ENCODE assay signal across 11 cellular contexts in the genomic region with DNA sequence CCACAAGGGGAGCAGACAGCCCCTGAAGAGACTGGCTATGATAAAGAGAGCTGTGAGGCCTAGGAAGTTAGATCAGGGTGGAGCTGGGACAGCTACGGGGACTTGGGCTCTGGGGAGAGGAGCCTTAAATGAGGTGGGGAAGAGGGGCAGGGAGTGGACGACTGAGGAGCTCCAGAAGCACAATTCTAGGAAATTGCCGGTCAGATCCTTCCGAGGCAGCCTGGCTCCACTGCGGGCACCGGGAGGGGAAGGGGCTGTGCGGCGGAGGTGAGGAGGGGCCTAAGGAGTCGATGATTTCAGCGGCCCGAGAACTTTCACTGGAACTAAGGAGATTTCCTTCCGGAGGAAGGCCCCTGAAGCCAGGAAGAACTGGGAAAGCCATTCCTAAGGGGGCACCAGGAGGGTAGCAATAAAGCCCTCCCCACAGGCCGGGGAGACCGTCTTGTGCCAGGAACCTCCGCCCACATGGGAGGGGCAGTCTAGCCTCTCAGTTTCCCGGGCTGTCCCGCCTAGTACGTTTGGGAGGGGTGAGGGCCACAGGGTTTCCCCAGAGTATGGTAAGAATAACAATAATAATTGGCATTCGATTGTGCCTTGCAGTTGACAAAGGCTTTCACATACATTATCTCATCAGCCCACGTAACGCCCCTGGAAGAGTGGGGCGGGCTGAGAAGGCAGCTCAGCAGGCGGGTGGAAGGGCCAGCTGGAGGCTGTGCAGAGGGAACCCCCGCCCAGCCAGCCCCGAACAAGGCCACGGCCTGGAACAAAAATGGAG. TPM values are rescaled to one million over a fixed set of nuclear protein-coding genes. Genes with fewer than 3 reads are reported as not detected.
A peak's percentile ranks its signal among the peaks of the same experiment; 100 is the strongest.
DNase-seq lines count a peak whose midpoint lies in the region; ATAC-seq, FAIRE-seq and TF ChIP-seq lines count a peak whose summit lies in the region.
"Had no signal": no experiment of that assay in that cellular context is flagged by ENCODE, and none has a peak within 500 bp of the region (broad histone marks: within the 10 kb centered on the region; RNA-seq: fewer than 3 reads in every experiment).

No MANE protein-coding gene starts in this region.

- H3K9ac ChIP-seq in adipocyte (ENCODE audit: low read length): peak overlapping the region; percentile 89

- FAIRE-seq in pancreas (lab: Jason Lieb, UNC): no peak

- H3K27me3 ChIP-seq in adipocyte (replicated peaks; ENCODE audit: control insufficient read depth, insufficient read depth, low read length) (no peaks in the 10 kb centered on the region), pancreas (no peaks in the 10 kb centered on the region)

- H3K36me3 Mint-ChIP-seq in CD14-positive monocyte: no peaks in the 10 kb centered on the region

- peak overlapping the region; percentile 27 to 76 (median 46) for H3K27ac ChIP-seq in pancreas

- TF ChIP-seq CTCF in CD14-positive monocyte (IDR thresholded peaks at IDR 0.05): no peak
- TF ChIP-seq CTCF in pancreas (IDR thresholded peaks at IDR 0.05): no peak

- H3K4me3 ChIP-seq in adipocyte (ENCODE audit: low read length) (peak overlapping the region; percentile 55), pancreas (peak overlapping the region in 1 of 4 donors; percentile 7)

- ATAC-seq in left cardiac atrium: peak; percentile 77 to 88
- peak in 3 of 4 donors; percentile 54 to 73 (median 69) for ATAC-seq in pancreas
- ATAC-seq in GM21423 (IDR thresholded peaks at IDR 0.05; ENCODE audit: unreplicated experiment): no peak

- peak overlapping the region; percentile 76 to 93 for H3K4me3 Mint-ChIP-seq in CD14-positive monocyte

- H3K4me1 ChIP-seq in adipocyte (ENCODE audit: control insufficient read depth, insufficient read depth, low read length): peaks cover 40% of the 10 kb centered on the region
- no peaks in the 10 kb centered on the region for H3K4me1 ChIP-seq in pancreas

- peak overlapping the region in 5 of 7 donors; percentile 25 to 68 (median 60) for H3K27ac Mint-ChIP-seq in CD14-positive monocyte

- peaks cover 0 to 3% (median 0%) of the 10 kb centered on the region in 3 donors for H3K27me3 Mint-ChIP-seq in CD14-positive monocyte (ENCODE audit: low read depth in 3 of 3)

- no peaks in the 10 kb centered on the region for H3K9me3 Mint-ChIP-seq in CD14-positive monocyte

- peaks cover 16% of the 10 kb centered on the region for H3K4me1 Mint-ChIP-seq in CD14-positive monocyte

- WGBS in pancreas, 2 donors: 56 to 62% methylated on average over 26 of the region's 26 CpGs

- intact Hi-C loops in CD14-positive monocyte (cut with micrococcal nuclease) (no loop called here), left cardiac atrium (cut with DNase I) (no loop called here), pancreas (cut with DNase I) (no loop called here)

- H3K9me3 ChIP-seq in adipocyte (ENCODE audit: control insufficient read depth, low read length): no peaks in the 10 kb centered on the region
- no peaks in the 10 kb centered on the region for H3K9me3 ChIP-seq in pancreas

- DNase-seq in CD14-positive monocyte (ENCODE audit: low spot score) (no peak), adipocyte (ENCODE audit: low read depth) (no peak), left cardiac atrium (peak; percentile 92), pancreas (peak in 1 of 6 donors; percentile 16), EL (no peak), NCI-H510A (lab: John Stamatoyannopoulos, UW) (no peak), NCI-H128 (lab: John Stamatoyannopoulos, UW; ENCODE audit: unreplicated experiment) (no peak)
- DNase-seq: effector CD8-positive, alpha-beta T cell had no signal

- H3K36me3 ChIP-seq in adipocyte (ENCODE audit: control insufficient read depth, insufficient read depth, low read length, severe bottlenecking) (peaks cover 7% of the 10 kb centered on the region), pancreas (no peaks in the 10 kb centered on the region)

RNA-seq across cellular contexts. Expression of gene NPR1, which starts 19.6 kb away (rescaled TPM):
- polyA plus RNA-seq in CD14-positive monocyte (not detected), pancreas (10 to 100 TPM; 10.2 to 11.8 TPM)
- total RNA-seq in left cardiac atrium (10 to 100 TPM; 28.5 to 39.0 TPM), pancreas (1 to 10 TPM; 1.6 to 6.9 (median 3.6) TPM)
- total RNA-seq: Daoy, SK-MEL-5 had no signal

RNA-seq across cellular contexts. Expression of gene ILF2, which starts 27.3 kb away (rescaled TPM):
- 100 to 1,000 TPM; 115 to 118 TPM for polyA plus RNA-seq in CD14-positive monocyte
- 10 to 100 TPM; 63.7 to 91.7 TPM for total RNA-seq in left cardiac atrium
- total RNA-seq in pancreas: 10 to 100 TPM; 30.5 to 63.2 (median 54.3) TPM
- polyA plus RNA-seq in pancreas: 10 to 100 TPM; 25.7 to 61.3 TPM

RNA-seq across cellular contexts. Expression of gene INTS3, which starts 29.8 kb away (rescaled TPM):
- polyA plus RNA-seq in CD14-positive monocyte (10 to 100 TPM in 1 of 2 donors, 1 to 10 TPM in 1; 9.2 to 15.9 TPM), pancreas (10 to 100 TPM; 45.1 to 56.2 TPM)
- total RNA-seq in left cardiac atrium (10 to 100 TPM; 28.2 to 34.1 TPM), pancreas (10 to 100 TPM; 13.5 to 41.4 (median 18.8) TPM)

RNA-seq across cellular contexts. Expression of gene SNAPIN, which starts 39.6 kb away (rescaled TPM):
- polyA plus RNA-seq in CD14-positive monocyte: 100 to 1,000 TPM; 135 to 141 TPM
- 10 to 100 TPM; 45.3 to 46.0 TPM for total RNA-seq in left cardiac atrium
- 10 to 100 TPM in 3 of 6 donors, 1 to 10 TPM in 3; 7.5 to 17.8 (median 10.2) TPM for total RNA-seq in pancreas
- 10 to 100 TPM; 13.5 to 27.3 TPM for polyA plus RNA-seq in pancreas
